1 cellular context compared by ENCODE assay signal in the genomic region with DNA sequence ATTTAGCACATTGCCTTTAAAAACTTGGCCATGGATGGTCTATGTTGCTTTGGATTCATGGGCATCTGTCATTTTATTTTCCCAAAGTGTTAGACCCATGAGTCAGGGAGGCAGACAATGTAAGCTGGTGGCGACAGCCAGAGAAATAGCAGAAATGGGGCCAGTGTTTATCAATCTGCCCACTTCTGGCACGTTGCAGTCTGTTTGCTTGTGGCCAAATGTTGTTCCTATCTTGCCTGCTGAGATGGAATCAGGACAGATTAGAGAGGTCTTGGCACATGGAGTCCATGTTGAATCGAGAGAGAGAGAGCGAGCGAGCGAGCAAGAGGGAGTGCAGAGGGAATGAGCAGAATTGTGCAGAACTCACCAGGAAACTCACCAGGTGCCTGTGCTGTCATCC.
TF ChIP-seq lines count a peak whose summit lies in the region.

No MANE protein-coding gene starts in this region.

TF ChIP-seq in SK-N-SH treated with all-trans-retinoic acid at 6 μM for 48 hours, 23 proteins besides CTCF, POLR2A, EP300 and RAD21 (continued from another document):
- TF ChIP-seq, protein P1, sequence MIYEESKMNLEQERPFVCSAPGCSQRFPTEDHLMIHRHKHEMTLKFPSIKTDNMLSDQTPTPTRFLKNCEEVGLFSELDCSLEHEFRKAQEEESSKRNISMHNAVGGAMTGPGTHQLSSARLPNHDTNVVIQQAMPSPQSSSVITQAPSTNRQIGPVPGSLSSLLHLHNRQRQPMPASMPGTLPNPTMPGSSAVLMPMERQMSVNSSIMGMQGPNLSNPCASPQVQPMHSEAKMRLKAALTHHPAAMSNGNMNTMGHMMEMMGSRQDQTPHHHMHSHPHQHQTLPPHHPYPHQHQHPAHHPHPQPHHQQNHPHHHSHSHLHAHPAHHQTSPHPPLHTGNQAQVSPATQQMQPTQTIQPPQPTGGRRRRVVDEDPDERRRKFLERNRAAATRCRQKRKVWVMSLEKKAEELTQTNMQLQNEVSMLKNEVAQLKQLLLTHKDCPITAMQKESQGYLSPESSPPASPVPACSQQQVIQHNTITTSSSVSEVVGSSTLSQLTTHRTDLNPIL (CRISPR knock-in tag; IDR thresholded peaks at IDR 0.05; ENCODE audit: low read depth): no peak
- TF ChIP-seq PATZ1 (CRISPR knock-in tag; IDR thresholded peaks at IDR 0.05; ENCODE audit: borderline replicate concordance) (no peak), GLIS3 (CRISPR knock-in tag; IDR thresholded peaks at IDR 0.05) (no peak), ARNTL (CRISPR knock-in tag; IDR thresholded peaks at IDR 0.05; ENCODE audit: borderline replicate concordance, low read depth) (no peak), OSR1 (CRISPR knock-in tag; IDR thresholded peaks at IDR 0.05) (no peak), ZNF565 (CRISPR knock-in tag; conservative IDR thresholded peaks at IDR 0.05; ENCODE audit: low read depth) (no peak), ZNF8 (CRISPR knock-in tag; IDR thresholded peaks at IDR 0.05) (no peak), ZFP3 (CRISPR knock-in tag; IDR thresholded peaks at IDR 0.05) (no peak), RARB (CRISPR knock-in tag; IDR thresholded peaks at IDR 0.05) (no peak), TCF4 (CRISPR knock-in tag; IDR thresholded peaks at IDR 0.05; ENCODE audit: borderline replicate concordance) (no peak), ZFP30 (CRISPR knock-in tag; IDR thresholded peaks at IDR 0.05) (no peak)
- TF ChIP-seq, protein P2, sequence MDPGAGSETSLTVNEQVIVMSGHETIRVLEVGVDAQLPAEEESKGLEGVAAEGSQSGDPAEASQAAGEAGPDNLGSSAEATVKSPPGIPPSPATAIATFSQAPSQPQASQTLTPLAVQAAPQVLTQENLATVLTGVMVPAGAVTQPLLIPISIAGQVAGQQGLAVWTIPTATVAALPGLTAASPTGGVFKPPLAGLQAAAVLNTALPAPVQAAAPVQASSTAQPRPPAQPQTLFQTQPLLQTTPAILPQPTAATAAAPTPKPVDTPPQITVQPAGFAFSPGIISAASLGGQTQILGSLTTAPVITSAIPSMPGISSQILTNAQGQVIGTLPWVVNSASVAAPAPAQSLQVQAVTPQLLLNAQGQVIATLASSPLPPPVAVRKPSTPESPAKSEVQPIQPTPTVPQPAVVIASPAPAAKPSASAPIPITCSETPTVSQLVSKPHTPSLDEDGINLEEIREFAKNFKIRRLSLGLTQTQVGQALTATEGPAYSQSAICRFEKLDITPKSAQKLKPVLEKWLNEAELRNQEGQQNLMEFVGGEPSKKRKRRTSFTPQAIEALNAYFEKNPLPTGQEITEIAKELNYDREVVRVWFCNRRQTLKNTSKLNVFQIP (CRISPR knock-in tag; IDR thresholded peaks at IDR 0.05; ENCODE audit: borderline replicate concordance, low read depth): no peak
